Comparison of ENCODE assay signal across 23 cellular contexts in the genomic region with DNA sequence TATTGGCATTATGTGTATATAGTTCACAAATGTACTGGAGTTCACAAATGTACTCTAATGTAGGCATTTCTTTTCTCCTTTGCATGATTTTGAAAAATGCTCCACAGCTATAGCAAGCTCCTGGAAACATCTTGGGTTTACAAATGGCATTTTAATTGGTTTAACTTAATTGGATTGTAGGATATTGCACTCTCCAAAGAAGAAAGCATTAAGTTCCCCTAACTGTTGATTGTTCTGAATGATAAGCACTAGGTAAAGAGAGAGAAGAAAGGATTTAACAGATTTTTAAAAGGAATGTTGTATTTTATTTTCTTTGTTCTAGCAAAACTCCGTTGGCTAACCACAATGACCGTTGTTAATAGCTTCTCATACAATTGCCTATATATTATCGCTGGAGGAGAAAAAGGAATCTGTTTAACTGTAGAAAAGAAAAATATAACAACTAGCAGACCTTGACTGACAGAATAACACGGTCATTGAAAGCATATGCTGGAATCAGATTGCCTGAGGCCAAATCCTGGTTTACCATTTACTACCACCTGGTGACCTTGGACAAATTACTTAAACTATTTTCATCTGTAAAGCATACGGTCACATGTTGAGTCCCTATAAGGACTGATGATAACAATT.
DNase-seq lines count a peak whose midpoint lies in the region; ATAC-seq and TF ChIP-seq lines count a peak whose summit lies in the region.
"Had no signal": no experiment of that assay in that cellular context is flagged by ENCODE, and none has a peak within 500 bp of the region (broad histone marks: within the 10 kb centered on the region; RNA-seq: fewer than 3 reads in every experiment).

No MANE protein-coding gene starts in this region.

- no TSS peak for BruUV-seq in A673 (replicated peaks; lab: Mats Ljungman, UMichigan)
- BruUV-seq in PC-9 (replicated peaks; lab: Mats Ljungman, UMichigan), result no TSS peak

- H3K9ac ChIP-seq in endodermal cell (ENCODE audit: extremely low read depth, low read length, poor library complexity, severe bottlenecking), result no peak overlapping the region
- H3K9ac ChIP-seq: BLaER1 had no signal

- H3K79me2 ChIP-seq in GM23338 (replicated peaks; ENCODE audit: insufficient read depth) (no peaks in the 10 kb centered on the region), PC-9 (ENCODE audit: low read depth) (no peaks in the 10 kb centered on the region)

- H2AFZ ChIP-seq in GM23338, result no peak overlapping the region
- H2AFZ ChIP-seq in PC-9, result no peak overlapping the region

- no peak for ATAC-seq in GM23338
- no peak for ATAC-seq in right cardiac atrium
- no peak for ATAC-seq in GM21737 (IDR thresholded peaks at IDR 0.05; ENCODE audit: unreplicated experiment)
- ATAC-seq: HepG2 had no signal

- H3K9me3 Mint-ChIP-seq in GM23338 (no peaks in the 10 kb centered on the region), endodermal cell (peaks cover 11% of the 10 kb centered on the region)
- H3K9me3 Mint-ChIP-seq: T-helper 1 cell treated with Interleukin-12 subunit alpha and Interleukin-12 subunit beta and Interleukin-4 antibody, amounts not matched to agents 30 μg/mL and 1 μg/mL, for 36 hours had no signal

- intact Hi-C loops in A673 (cut with micrococcal nuclease; ENCODE audit: unreplicated experiment) (no loop called here), right cardiac atrium (cut with DNase I) (no loop called here), PC-9 (cut with micrococcal nuclease; ENCODE audit: unreplicated experiment) (no loop called here)

- no peaks in the 10 kb centered on the region for H3K27me3 ChIP-seq in A673 (replicated peaks; ENCODE audit: insufficient read depth, low read depth, low read length, poor library complexity)
- no peaks in the 10 kb centered on the region for H3K27me3 ChIP-seq in GM23338 (ENCODE audit: insufficient read depth)
- H3K27me3 ChIP-seq in endodermal cell (ENCODE audit: control insufficient read depth, insufficient read depth, low read length, poor library complexity, severe bottlenecking), result no peaks in the 10 kb centered on the region
- H3K27me3 ChIP-seq in right cardiac atrium (ENCODE audit: control insufficient read depth, insufficient read depth), result no peaks in the 10 kb centered on the region
- H3K27me3 ChIP-seq in PC-9 (ENCODE audit: insufficient read depth, low read depth), result no peaks in the 10 kb centered on the region
- H3K27me3 ChIP-seq: BLaER1, SJSA1 had no signal

- 67 to 72% methylated on average over 2 to 3 of the region's 5 CpGs for WGBS in endodermal cell (ENCODE audit: insufficient coverage in 1 of 2, insufficient read length in 1 of 2), 2 experiments
- 73% methylated on average over 5 of the region's 5 CpGs for WGBS in right cardiac atrium

- CTCF ChIA-PET in A673 (lab: Charles Lee) (no interaction called here), PC-9 (lab: Charles Lee) (no interaction called here)

- H3K27ac ChIP-seq in A673 (ENCODE audit: low read depth, low read length, poor library complexity, severe bottlenecking) (no peak overlapping the region), GM23338 (ENCODE audit: low read depth) (0 out of 2 replicates have a peak overlapping the region, but pooled peaks have one; percentile 10), endodermal cell (ENCODE audit: low read depth, low read length) (no peak overlapping the region), right cardiac atrium (ENCODE audit: low read length) (no peak overlapping the region), PC-9 (no peak overlapping the region)
- H3K27ac ChIP-seq: BLaER1, SJSA1 had no signal

- H3K4me3 ChIP-seq in A673 (ENCODE audit: low read depth, low read length, poor library complexity, severe bottlenecking) (no peak overlapping the region), GM23338 (no peak overlapping the region), endodermal cell (ENCODE audit: low read length) (no peak overlapping the region), right cardiac atrium (ENCODE audit: low read length) (no peak overlapping the region), PC-9 (no peak overlapping the region)
- H3K4me3 ChIP-seq: BLaER1, SJSA1 had no signal

- DNase-seq in A673 (ENCODE audit: low spot score) (peak; percentile 39), GM23338 (ENCODE audit: low spot score) (no peak), NCI-H82 (lab: John Stamatoyannopoulos, UW) (peak; percentile 96), endodermal cell (no peak), cerebellum (ENCODE audit: low spot score) (no peak), right cardiac atrium (no peak), PC-9 (no peak)
- DNase-seq: 8988T; CD4-positive, CD25-positive, alpha-beta regulatory T cell; DMS53; Karpas-422; NCI-H1092 treated with DMSO at 0.1 percent for 48 hours; NCI-H1436; NCI-H1930; NCI-H2227 treated with DMSO at 0.1 percent for 48 hours; Right ventricle myocardium superior; RPMI8226; SW 1271 had no signal

- peaks cover 3% of the 10 kb centered on the region; the same call in 1 of the 3 replicates for H3K36me3 Mint-ChIP-seq in GM23338 (ENCODE audit: low read depth)
- no peaks in the 10 kb centered on the region for H3K36me3 Mint-ChIP-seq in endodermal cell (ENCODE audit: low read depth)
- H3K36me3 Mint-ChIP-seq: CD4-positive, CD25-positive, alpha-beta regulatory T cell had no signal

- H3K4me2 ChIP-seq in GM23338 (no peak overlapping the region), PC-9 (no peak overlapping the region)
- H3K4me2 ChIP-seq: BLaER1 had no signal

- H3K27me3 Mint-ChIP-seq in GM23338 (ENCODE audit: insufficient read depth, low read depth, poor library complexity), result no peaks in the 10 kb centered on the region
- H3K27me3 Mint-ChIP-seq in endodermal cell (ENCODE audit: insufficient read depth), result no peaks in the 10 kb centered on the region

- H3K36me3 ChIP-seq in A673 (ENCODE audit: insufficient read depth, low read length, poor library complexity, severe bottlenecking) (no peaks in the 10 kb centered on the region), GM23338 (ENCODE audit: insufficient read depth) (no peaks in the 10 kb centered on the region), endodermal cell (ENCODE audit: control insufficient read depth, insufficient read depth, low read length) (no peaks in the 10 kb centered on the region), PC-9 (ENCODE audit: low read depth) (no peaks in the 10 kb centered on the region)
- H3K36me3 ChIP-seq: BLaER1, SJSA1 had no signal

- H3K27ac Mint-ChIP-seq in GM23338 (no peak overlapping the region), endodermal cell (peak overlapping the region; percentile 50)
- H3K27ac Mint-ChIP-seq: CD4-positive, CD25-positive, alpha-beta regulatory T cell; T-helper 1 cell treated with Interleukin-12 subunit alpha and Interleukin-12 subunit beta and Interleukin-4 antibody, amounts not matched to agents 30 μg/mL and 1 μg/mL, for 36 hours had no signal

- POLR2A ChIA-PET in A673 (lab: Charles Lee; ENCODE audit: low non-redundant PET) (no interaction called here), PC-9 (lab: Charles Lee; ENCODE audit: unreplicated experiment) (no interaction called here)

- peaks cover 9% of the 10 kb centered on the region; the same call in 2 of the 3 replicates for H3K4me1 Mint-ChIP-seq in GM23338
- H3K4me1 Mint-ChIP-seq in endodermal cell, result peaks cover 51% of the 10 kb centered on the region
- H3K4me1 Mint-ChIP-seq: CD4-positive, CD25-positive, alpha-beta regulatory T cell had no signal

- H3F3A ChIP-seq in GM23338 (replicated peaks; ENCODE audit: low read depth) (no peaks in the 10 kb centered on the region), PC-9 (ENCODE audit: insufficient read depth, low read depth) (no peaks in the 10 kb centered on the region)

- no peaks in the 10 kb centered on the region for H3K9me3 ChIP-seq in A673 (ENCODE audit: low read depth, low read length, poor library complexity, severe bottlenecking)
- peaks cover 10% of the 10 kb centered on the region for H3K9me3 ChIP-seq in endodermal cell (ENCODE audit: control insufficient read depth, low read length)
- H3K9me3 ChIP-seq in right cardiac atrium (ENCODE audit: control insufficient read depth, low read length), result no peaks in the 10 kb centered on the region
- H3K9me3 ChIP-seq in PC-9 (ENCODE audit: insufficient read depth, low read depth), result 0 out of 2 replicates have a peak, but pooled peaks cover 4% of the 10 kb centered on the region
- H3K9me3 ChIP-seq: SJSA1 had no signal

- H4K20me1 ChIP-seq in GM23338 (replicated peaks; ENCODE audit: insufficient read depth) (no peaks in the 10 kb centered on the region), PC-9 (ENCODE audit: insufficient read depth) (no peaks in the 10 kb centered on the region)
- H4K20me1 ChIP-seq: BLaER1 had no signal

- peaks cover 14% of the 10 kb centered on the region for H3K4me1 ChIP-seq in A673 (ENCODE audit: insufficient read depth, low read length, poor library complexity, severe bottlenecking)
- no peaks in the 10 kb centered on the region for H3K4me1 ChIP-seq in GM23338 (ENCODE audit: insufficient read depth)
- peaks cover 13% of the 10 kb centered on the region for H3K4me1 ChIP-seq in endodermal cell (ENCODE audit: control insufficient read depth, insufficient read depth, low read length)
- H3K4me1 ChIP-seq in right cardiac atrium (ENCODE audit: control insufficient read depth, insufficient read depth, low read length), result no peaks in the 10 kb centered on the region
- no peaks in the 10 kb centered on the region for H3K4me1 ChIP-seq in PC-9 (replicated peaks; ENCODE audit: insufficient read depth)
- H3K4me1 ChIP-seq: BLaER1, SJSA1 had no signal

- H3K4me3 Mint-ChIP-seq in GM23338, result no peak overlapping the region
- H3K4me3 Mint-ChIP-seq in endodermal cell, result no peak overlapping the region
- H3K4me3 Mint-ChIP-seq: CD4-positive, CD25-positive, alpha-beta regulatory T cell; T-helper 1 cell treated with Interleukin-12 subunit alpha and Interleukin-12 subunit beta and Interleukin-4 antibody, amounts not matched to agents 30 μg/mL and 1 μg/mL, for 36 hours had no signal

- TF ChIP-seq CTCF in A673 (conservative IDR thresholded peaks at IDR 0.05; ENCODE audit: low read depth, low read length) (no peak), GM23338 (conservative IDR thresholded peaks at IDR 0.05; ENCODE audit: low read depth in 2 of 2) (no peak), endodermal cell (conservative IDR thresholded peaks at IDR 0.05) (no peak), PC-9 (conservative IDR thresholded peaks at IDR 0.05) (no peak)

- no peaks in the 10 kb centered on the region for H3K9me2 ChIP-seq in GM23338 (ENCODE audit: insufficient read depth)
- H3K9me2 ChIP-seq in PC-9 (ENCODE audit: insufficient read depth), result no peaks in the 10 kb centered on the region

TF ChIP-seq in GM23338, 12 proteins besides CTCF, POLR2A, EP300 and RAD21 (continues in another document):
- TF ChIP-seq EZH2phosphoT487 (IDR thresholded peaks at IDR 0.05; ENCODE audit: unreplicated experiment) (no peak), EZH2 (IDR thresholded peaks at IDR 0.05; ENCODE audit: low read depth, unreplicated experiment) (no peak)

Comparison
In these comparisons a context has a peak if more than half of its experiments do, and no peak if none do; other contexts are left out.
1. DNase-seq: peak in A673 (single experiment) and NCI-H82 (single experiment); none in GM23338 (single experiment), endodermal cell (single experiment), cerebellum (single experiment), right cardiac atrium (0 of 3) and PC-9 (0 of 2).